Comparison of ENCODE assay signal across 22 cellular contexts in the genomic region with DNA sequence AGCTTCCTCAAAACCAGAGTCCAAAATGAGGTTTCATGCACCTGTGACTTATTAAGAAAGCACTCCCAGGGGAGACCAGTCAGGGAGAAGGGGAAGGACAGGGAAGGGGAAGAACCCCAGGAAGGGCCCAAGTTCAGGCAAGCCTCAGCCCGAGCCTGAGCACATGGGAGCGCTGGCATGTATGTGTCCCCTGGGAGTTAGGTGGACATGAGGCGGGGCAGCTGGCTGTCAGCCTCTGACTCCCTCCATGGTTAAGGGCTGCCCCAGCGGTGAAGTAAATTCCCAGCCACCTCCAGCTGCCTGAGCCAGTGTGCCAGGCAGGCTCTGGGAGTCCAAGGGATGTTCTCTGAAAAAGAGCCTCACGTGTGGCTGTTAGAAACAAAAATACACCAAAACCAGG. TPM values are rescaled to one million over a fixed set of nuclear protein-coding genes. Genes with fewer than 3 reads are reported as not detected.
"Had no signal": no experiment of that assay in that cellular context is flagged by ENCODE, and none has a peak within 500 bp of the region (broad histone marks: within the 10 kb centered on the region; RNA-seq: fewer than 3 reads in every experiment).

No MANE protein-coding gene starts in this region.

- H3K4me3 ChIP-seq: dorsolateral prefrontal cortex, left lung, suprapubic skin had no signal

- H3K27ac Mint-ChIP-seq: activated naive CD8-positive, alpha-beta T cell; activated T-helper 2 cell treated with anti-CD3 and anti-CD28 coated beads, Interferon-gamma antibody, Interleukin-2, Interleukin-4, amounts not matched to agents 10 μg/mL and 5 μg/mL and 100 μg/mL, durations not matched to agents 14 hours and 24 hours and 36 hours; memory B cell; T-helper 17 cell; type B pancreatic cell; WTC11 had no signal

- ATAC-seq: esophagus mucosa; left lung; stimulated activated naive CD8-positive, alpha-beta T cell treated with anti-CD3 and anti-CD28 coated beads, Interleukin-15, Interleukin-2, amounts not matched to agents 100 U/mL and 50 U/mL, for 24 hours; T-helper 17 cell; WTC11 had no signal

- H3K9me3 ChIP-seq: left lung, suprapubic skin had no signal

- H3K36me3 Mint-ChIP-seq: activated naive CD8-positive, alpha-beta T cell; memory B cell; type B pancreatic cell; WTC11 had no signal

- DNase-seq: activated CD4-positive, alpha-beta T cell treated with anti-CD3 and anti-CD28 coated beads, Interleukin-2, amount 50 U/mL, for 1 hour; activated T-cell treated with anti-CD3 and anti-CD28 coated beads for 4 hours; dorsolateral prefrontal cortex; foreskin fibroblast; islet precursor cell; left lung; stimulated activated CD4-positive, alpha-beta T cell treated with anti-CD3 and anti-CD28 coated beads, Interleukin-4, amount 100 ng/mL, for 1 hour; stimulated activated CD8-positive, alpha-beta memory T cell treated with anti-CD3 and anti-CD28 coated beads, Interleukin-4, amount 100 ng/mL, for 48 hours; stimulated activated naive CD8-positive, alpha-beta T cell treated with anti-CD3 and anti-CD28 coated beads, Interleukin-15, Interleukin-2, amounts not matched to agents 100 U/mL and 50 U/mL, for 24 hours; T-helper 17 cell had no signal

- H3K4me1 Mint-ChIP-seq: memory B cell had no signal

- H3K27me3 ChIP-seq: suprapubic skin had no signal

- H3K27ac ChIP-seq: dorsolateral prefrontal cortex, left lung, suprapubic skin had no signal

- H3K27me3 Mint-ChIP-seq: activated naive CD8-positive, alpha-beta T cell had no signal

- H3K4me3 Mint-ChIP-seq: activated naive CD8-positive, alpha-beta T cell; memory B cell; neural crest cell; T-helper 17 cell; type B pancreatic cell; WTC11 had no signal

- H3K9me3 Mint-ChIP-seq: activated T-helper 2 cell treated with anti-CD3 and anti-CD28 coated beads, Interferon-gamma antibody, Interleukin-2, Interleukin-4, amounts not matched to agents 10 μg/mL and 5 μg/mL and 100 μg/mL, durations not matched to agents 14 hours and 24 hours and 36 hours; memory B cell; neural crest cell; type B pancreatic cell had no signal

- H3K4me1 ChIP-seq: left lung, suprapubic skin had no signal

- H3K36me3 ChIP-seq: left lung, suprapubic skin had no signal

RNA-seq across cellular contexts. Expression of a gene that starts 18.4 kb away (rescaled TPM):
- total RNA-seq: activated CD8-positive, alpha-beta memory T cell treated with anti-CD3 and anti-CD28 coated beads for 36 hours; activated T-helper 2 cell treated with anti-CD3 and anti-CD28 coated beads, Interferon-gamma antibody, Interleukin-2, Interleukin-4, amounts not matched to agents 10 μg/mL and 5 μg/mL and 100 μg/mL, durations not matched to agents 14 hours and 24 hours and 36 hours; bronchial epithelial cell; esophagus mucosa; left lung; neural crest cell; osteocyte; pulmonary artery endothelial cell; suprapubic skin; T-helper 17 cell had no signal
